Comparison of ENCODE assay signal across 19 cellular contexts in genomic region chr9:9730174-9730573, GRCh38.
DNase-seq lines count a peak whose midpoint lies in the region; ATAC-seq, FAIRE-seq and TF ChIP-seq lines count a peak whose summit lies in the region.
"Had no signal": no experiment of that assay in that cellular context is flagged by ENCODE, and none has a peak within 500 bp of the region (broad histone marks: within the 10 kb centered on the region; RNA-seq: fewer than 3 reads in every experiment).

No MANE protein-coding gene starts in this region.

- no peaks in the 10 kb centered on the region for H3K27me3 Mint-ChIP-seq in T-cell
- H3K27me3 Mint-ChIP-seq: CD4-positive, alpha-beta memory T cell; T-helper 17 cell had no signal

- POLR2A ChIA-PET in T-cell (lab: Charles Lee) = no interaction called here

- TF ChIP-seq POLR2A in GM12891 (IDR thresholded peaks at IDR 0.05; ENCODE audit: low read depth, low read length) = no peak

- H3K27ac Mint-ChIP-seq in T-cell = no peak overlapping the region
- H3K27ac Mint-ChIP-seq: CD4-positive, alpha-beta memory T cell; HFFc6; T-helper 17 cell had no signal

- ATAC-seq in GM18909 (IDR thresholded peaks at IDR 0.05; ENCODE audit: poor library complexity, unreplicated experiment) = peak; percentile 68
- peak; percentile 78 for ATAC-seq in HG03159 (IDR thresholded peaks at IDR 0.05; ENCODE audit: unreplicated experiment)
- ATAC-seq in GM19463 (IDR thresholded peaks at IDR 0.05; ENCODE audit: unreplicated experiment) = no peak
- ATAC-seq in T-cell (replicated peaks in 1 of 4) = no peak
- ATAC-seq: T-helper 17 cell had no signal

- no peak for DNase-seq in GM12891 (ENCODE audit: insufficient read length, low spot score)
- peak; percentile 59 for DNase-seq in NAMALWA (ENCODE audit: low spot score)
- no peak for DNase-seq in AG08396 (ENCODE audit: low spot score)
- DNase-seq in T-cell = no peak
- DNase-seq in stimulated activated CD4-positive, alpha-beta T cell treated with anti-CD3 and anti-CD28 coated beads, Interleukin-4, amount 100 ng/mL, for 4 hours = no peak
- DNase-seq: 8988T; CD4-positive, alpha-beta memory T cell; HFFc6; NCI-H1105; NCI-H1694; NCI-H2107; NCI-H2227 treated with DMSO at 0.1 percent for 48 hours; NCI-H524; SIG-M5; T-helper 17 cell had no signal

- H3K9me3 Mint-ChIP-seq in T-cell = peaks cover 3 to 20% (median 12%) of the 10 kb centered on the region in 3 donors

- no peak overlapping the region for H3K4me3 Mint-ChIP-seq in T-cell
- H3K4me3 Mint-ChIP-seq: CD4-positive, alpha-beta memory T cell; HFFc6; T-helper 17 cell had no signal

- no peaks in the 10 kb centered on the region for H3K4me1 Mint-ChIP-seq in T-cell
- H3K4me1 Mint-ChIP-seq: CD4-positive, alpha-beta memory T cell; T-helper 17 cell had no signal

- CTCF ChIA-PET in T-cell (lab: Charles Lee) = no interaction called here

- H3K36me3 Mint-ChIP-seq in T-cell = no peaks in the 10 kb centered on the region
- H3K36me3 Mint-ChIP-seq: CD4-positive, alpha-beta memory T cell had no signal

- no peak for FAIRE-seq in GM12891 (lab: Jason Lieb, UNC)
- FAIRE-seq: H54 had no signal

TF ChIP-seq in GM12891, 5 proteins besides CTCF, POLR2A, EP300 and RAD21:
- TF ChIP-seq SPI1 (IDR thresholded peaks at IDR 0.05; ENCODE audit: low read depth, low read length) = peak; percentile 79
- no peak for TF ChIP-seq TAF1 (IDR thresholded peaks at IDR 0.05; ENCODE audit: low read depth, low read length)

Comparison
In these comparisons a context has a peak if more than half of its experiments do, and no peak if none do; other contexts are left out.
1. ATAC-seq: peak in GM18909 (single experiment) and HG03159 (single experiment); none in GM19463 (single experiment) and T-cell (0 of 4).